28 cellular contexts compared by ENCODE assay signal in genomic region chr18:63888473-63889190, GRCh38. TPM values are rescaled to one million over a fixed set of nuclear protein-coding genes. Genes with fewer than 3 reads are reported as not detected.
DNase-seq lines count a peak whose midpoint lies in the region; ATAC-seq, FAIRE-seq and TF ChIP-seq lines count a peak whose summit lies in the region.
"Had no signal": no experiment of that assay in that cellular context is flagged by ENCODE, and none has a peak within 500 bp of the region (broad histone marks: within the 10 kb centered on the region; RNA-seq: fewer than 3 reads in every experiment).

No MANE protein-coding gene starts in this region.

- peak; percentile 44 for FAIRE-seq in GM12892 (lab: Jason Lieb, UNC)
- FAIRE-seq: GM12878, GM19239, H54, TTC549 had no signal

- DNase-seq in AG08395 (ENCODE audit: low spot score) (peak; percentile 6), GM12892 (ENCODE audit: insufficient read length) (no peak), fibroblast of villous mesenchyme (ENCODE audit: low read depth) (peak; percentile 32), WERI-Rb-1 (no peak), NCI-H2029 treated with DMSO at 0.1 percent for 48 hours (lab: John Stamatoyannopoulos, UW) (no peak)
- DNase-seq: activated CD4-positive, alpha-beta T cell treated with anti-CD3 and anti-CD28 coated beads, Interleukin-2, amount 10 ng/mL, durations not matched to agents 24 days and 14 days; activated CD8-positive, alpha-beta memory T cell treated with anti-CD3 and anti-CD28 coated beads, Interleukin-2, amount 10 ng/mL, durations not matched to agents 7 days and 5 days; activated naive CD8-positive, alpha-beta T cell treated with anti-CD3 and anti-CD28 coated beads for 36 hours; effector memory CD8-positive, alpha-beta T cell; hippocampal formation; lower lobe of right lung; NCI-H1417 treated with DMSO at 0.1 percent for 48 hours; NCI-H2171; Right ventricle myocardium superior had no signal

- H3K27me3 Mint-ChIP-seq in stimulated activated memory B cell treated with anti-CD40 and anti-IgM and Interleukin-4, amounts not matched to agents 10 μg/mL and 1 μg/mL and 100 μg/mL, for 72 hours, result peaks cover 13% of the 10 kb centered on the region

- TF ChIP-seq CTCF in WI38 (IDR thresholded peaks at IDR 0.05; ENCODE audit: low read depth, low read length) (no peak), fibroblast of villous mesenchyme (IDR thresholded peaks at IDR 0.05; ENCODE audit: insufficient read depth, low read depth, low read length) (no peak), WERI-Rb-1 (IDR thresholded peaks at IDR 0.05; ENCODE audit: low read depth, low read length) (no peak)

- H3K4me1 Mint-ChIP-seq in stimulated activated memory B cell treated with anti-CD40 and anti-IgM and Interleukin-4, amounts not matched to agents 10 μg/mL and 1 μg/mL and 100 μg/mL, for 72 hours, result no peaks in the 10 kb centered on the region
- H3K4me1 Mint-ChIP-seq: activated CD8-positive, alpha-beta memory T cell treated with anti-CD3 and anti-CD28 coated beads, Interleukin-2, amount 10 ng/mL, durations not matched to agents 7 days and 5 days; activated naive CD8-positive, alpha-beta T cell treated with anti-CD3 and anti-CD28 coated beads for 36 hours had no signal

- H3K27ac Mint-ChIP-seq in stimulated activated memory B cell treated with anti-CD40 and anti-IgM and Interleukin-4, amounts not matched to agents 10 μg/mL and 1 μg/mL and 100 μg/mL, for 72 hours, result no peak overlapping the region
- H3K27ac Mint-ChIP-seq: activated CD4-positive, alpha-beta T cell treated with anti-CD3 and anti-CD28 coated beads, Interleukin-2, amount 10 ng/mL, durations not matched to agents 24 days and 14 days; activated CD8-positive, alpha-beta memory T cell treated with anti-CD3 and anti-CD28 coated beads, Interleukin-2, amount 10 ng/mL, durations not matched to agents 7 days and 5 days; activated naive CD8-positive, alpha-beta T cell treated with anti-CD3 and anti-CD28 coated beads for 36 hours; effector memory CD8-positive, alpha-beta T cell had no signal

- no peaks in the 10 kb centered on the region for H3K9me3 Mint-ChIP-seq in stimulated activated memory B cell treated with anti-CD40 and anti-IgM and Interleukin-4, amounts not matched to agents 10 μg/mL and 1 μg/mL and 100 μg/mL, for 72 hours
- H3K9me3 Mint-ChIP-seq: activated CD4-positive, alpha-beta T cell treated with anti-CD3 and anti-CD28 coated beads, Interleukin-2, amount 10 ng/mL, durations not matched to agents 24 days and 14 days; activated naive CD8-positive, alpha-beta T cell treated with anti-CD3 and anti-CD28 coated beads for 36 hours; effector memory CD8-positive, alpha-beta T cell had no signal

- H3K9me3 ChIP-seq in WERI-Rb-1 (ENCODE audit: severe bottlenecking), result no peaks in the 10 kb centered on the region
- H3K9me3 ChIP-seq: lower lobe of right lung, vagina had no signal

- H3K4me3 ChIP-seq in WI38 (ENCODE audit: low read depth, low read length) (peak overlapping the region; percentile 48), fibroblast of villous mesenchyme (ENCODE audit: low read depth, low read length) (no peak overlapping the region), WERI-Rb-1 (ENCODE audit: low read depth, low read length) (no peak overlapping the region)
- H3K4me3 ChIP-seq: GM12878, lower lobe of right lung had no signal

- no peak for TF ChIP-seq POLR2A in GM12892 (IDR thresholded peaks at IDR 0.05; ENCODE audit: low read depth, low read length)

- ATAC-seq in GM21360 (IDR thresholded peaks at IDR 0.05; ENCODE audit: unreplicated experiment), result no peak
- no peak for ATAC-seq in stimulated activated memory B cell treated with anti-CD40 and anti-IgM and Interleukin-4, amounts not matched to agents 10 μg/mL and 1 μg/mL and 100 μg/mL, for 72 hours
- ATAC-seq: activated CD8-positive, alpha-beta memory T cell treated with anti-CD3 and anti-CD28 coated beads, Interleukin-2, amount 10 ng/mL, durations not matched to agents 7 days and 5 days; effector memory CD8-positive, alpha-beta T cell; GM12878; lower lobe of right lung; sciatic nerve had no signal

- H3K36me3 ChIP-seq in WERI-Rb-1, result no peaks in the 10 kb centered on the region
- H3K36me3 ChIP-seq: lower lobe of right lung, vagina had no signal

- H3K27me3 ChIP-seq in WERI-Rb-1 (ENCODE audit: insufficient read depth, low read depth, severe bottlenecking), result no peaks in the 10 kb centered on the region
- H3K27me3 ChIP-seq: vagina had no signal

- H3K27ac ChIP-seq in WERI-Rb-1, result no peak overlapping the region
- H3K27ac ChIP-seq: C4-2B, lower lobe of right lung, vagina had no signal

- H3K36me3 Mint-ChIP-seq in stimulated activated memory B cell treated with anti-CD40 and anti-IgM and Interleukin-4, amounts not matched to agents 10 μg/mL and 1 μg/mL and 100 μg/mL, for 72 hours, result no peaks in the 10 kb centered on the region
- H3K36me3 Mint-ChIP-seq: activated CD8-positive, alpha-beta memory T cell treated with anti-CD3 and anti-CD28 coated beads, Interleukin-2, amount 10 ng/mL, durations not matched to agents 7 days and 5 days; activated naive CD8-positive, alpha-beta T cell treated with anti-CD3 and anti-CD28 coated beads for 36 hours had no signal

- no peak overlapping the region for H3K4me3 Mint-ChIP-seq in stimulated activated memory B cell treated with anti-CD40 and anti-IgM and Interleukin-4, amounts not matched to agents 10 μg/mL and 1 μg/mL and 100 μg/mL, for 72 hours
- H3K4me3 Mint-ChIP-seq: activated CD4-positive, alpha-beta T cell treated with anti-CD3 and anti-CD28 coated beads, Interleukin-2, amount 10 ng/mL, durations not matched to agents 24 days and 14 days; activated CD8-positive, alpha-beta memory T cell treated with anti-CD3 and anti-CD28 coated beads, Interleukin-2, amount 10 ng/mL, durations not matched to agents 7 days and 5 days; activated naive CD8-positive, alpha-beta T cell treated with anti-CD3 and anti-CD28 coated beads for 36 hours; effector memory CD8-positive, alpha-beta T cell had no signal

RNA-seq across cellular contexts. Expression of gene SERPINB2, which starts 1.1 kb away (rescaled TPM):
- 0.55 TPM for polyA plus RNA-seq in GM12892 (2012; ENCODE audit: missing spikeins)
- 18.0 and 22.9 TPM in 2 replicates for total RNA-seq in fibroblast of villous mesenchyme
- total RNA-seq: activated CD4-positive, alpha-beta T cell treated with anti-CD3 and anti-CD28 coated beads, Interleukin-2, amount 10 ng/mL, durations not matched to agents 24 days and 14 days; activated CD8-positive, alpha-beta memory T cell treated with anti-CD3 and anti-CD28 coated beads, Interleukin-2, amount 10 ng/mL, durations not matched to agents 7 days and 5 days; activated naive CD8-positive, alpha-beta T cell treated with anti-CD3 and anti-CD28 coated beads for 36 hours; HT-29; lower lobe of right lung; OCI-LY7; osteocyte; Right ventricle myocardium superior had no signal

RNA-seq across cellular contexts. Expression of gene SERPINB10, which starts 19.1 kb away (rescaled TPM):
- polyA plus RNA-seq in GM12892 (2012; ENCODE audit: missing spikeins), result 14.2 TPM
- not detected in 2 replicates for total RNA-seq in fibroblast of villous mesenchyme
- total RNA-seq: A673; activated CD4-positive, alpha-beta T cell treated with anti-CD3 and anti-CD28 coated beads, Interleukin-2, amount 10 ng/mL, durations not matched to agents 24 days and 14 days; HT-29; lower lobe of right lung; OCI-LY7; osteocyte; Right ventricle myocardium superior; sciatic nerve had no signal

Comparison
In these comparisons a context has a peak if more than half of its experiments do, and no peak if none do; other contexts are left out.
1. DNase-seq: peak in AG08395 (single experiment) and fibroblast of villous mesenchyme (single experiment); none in GM12892 (single experiment), WERI-Rb-1 (single experiment) and NCI-H2029 treated with DMSO at 0.1 percent for 48 hours (single experiment).